ENCODE assay signal across 1 cellular context in genomic region chr11:65370659-65371049, GRCh38.
TF ChIP-seq lines count a peak whose summit lies in the region.

No MANE protein-coding gene starts in this region.

TF ChIP-seq in HepG2, 621 proteins besides CTCF, POLR2A, EP300 and RAD21:
- no peak for TF ChIP-seq FOSL1 (CRISPR knock-in tag; IDR thresholded peaks at IDR 0.05; ENCODE audit: borderline replicate concordance)
- TF ChIP-seq ARID5B (CRISPR knock-in tag; IDR thresholded peaks at IDR 0.05): no peak
- TF ChIP-seq ZNF496 (CRISPR knock-in tag; IDR thresholded peaks at IDR 0.05; ENCODE audit: insufficient replicate concordance): no peak
- no peak for TF ChIP-seq HNRNPLL (IDR thresholded peaks at IDR 0.05; ENCODE audit: low read depth, low read length, poor library complexity, severe bottlenecking)
- 0 out of 2 replicates have a peak, but pooled peaks have one; percentile 6 for TF ChIP-seq ZNF770 (CRISPR knock-in tag; IDR thresholded peaks at IDR 0.05)
- peak; percentile 75; the same call in 1 of the 2 replicates for TF ChIP-seq ZNF121 (CRISPR knock-in tag; IDR thresholded peaks at IDR 0.05)
- TF ChIP-seq ZNF740 (CRISPR knock-in tag; IDR thresholded peaks at IDR 0.05): no peak
- no peak for TF ChIP-seq GATAD2A (CRISPR knock-in tag; IDR thresholded peaks at IDR 0.05)
- no peak for TF ChIP-seq CREBL2 (CRISPR knock-in tag; IDR thresholded peaks at IDR 0.05; ENCODE audit: borderline replicate concordance)
- no peak for TF ChIP-seq TRIM22 (IDR thresholded peaks at IDR 0.05)
- no peak for TF ChIP-seq ZNF326 (CRISPR knock-in tag; IDR thresholded peaks at IDR 0.05; ENCODE audit: borderline replicate concordance)
- no peak for TF ChIP-seq CC2D1A (CRISPR knock-in tag; IDR thresholded peaks at IDR 0.05)
- no peak for TF ChIP-seq ZNF749 (CRISPR knock-in tag; IDR thresholded peaks at IDR 0.05; ENCODE audit: borderline replicate concordance)
- no peak for TF ChIP-seq ZBTB25 (CRISPR knock-in tag; IDR thresholded peaks at IDR 0.05)
- TF ChIP-seq ZNF333 (CRISPR knock-in tag; IDR thresholded peaks at IDR 0.05; ENCODE audit: borderline replicate concordance): no peak
- TF ChIP-seq ERF (CRISPR knock-in tag; IDR thresholded peaks at IDR 0.05): no peak
- no peak for TF ChIP-seq CBX5 (CRISPR knock-in tag; IDR thresholded peaks at IDR 0.05; ENCODE audit: borderline replicate concordance)
- no peak for TF ChIP-seq KLF11 (CRISPR knock-in tag; IDR thresholded peaks at IDR 0.05)
